In genomic region chr3:68904578-68904977, GRCh38 we compare ENCODE assay signal across 30 cellular contexts. TPM values are rescaled to one million over a fixed set of nuclear protein-coding genes. Genes with fewer than 3 reads are reported as not detected.
DNase-seq lines count a peak whose midpoint lies in the region; ATAC-seq and TF ChIP-seq lines count a peak whose summit lies in the region.
"Had no signal": no experiment of that assay in that cellular context is flagged by ENCODE, and none has a peak within 500 bp of the region (broad histone marks: within the 10 kb centered on the region; RNA-seq: fewer than 3 reads in every experiment).

No MANE protein-coding gene starts in this region.

- CTCF ChIA-PET in IMR-90 (lab: Yijun Ruan, JAX): interaction anchor here (0.6 to 1.0 kb wide), 3 partner anchors 11 to 1814 kb away, joined by 3 to 4 read pairs (median 3); no protein-coding TSS in a partner anchor

- H3K56ac ChIP-seq in H9 (ENCODE audit: insufficient read length, low read depth, low read length): peak overlapping the region; percentile 40
- no peak overlapping the region for H3K56ac ChIP-seq in IMR-90 (ENCODE audit: extremely low read depth, insufficient read depth, low read length)
- no peak overlapping the region for H3K56ac ChIP-seq in mesendoderm (ENCODE audit: low read length)

- dilution Hi-C loops in IMR-90 (cut with HindIII; ENCODE audit: low sequenced_read_pairs, unreplicated experiment): no loop called here

- H3K4me2 ChIP-seq in H9 (ENCODE audit: insufficient read depth, insufficient read length, low read length): no peak overlapping the region
- no peak overlapping the region for H3K4me2 ChIP-seq in IMR-90 (ENCODE audit: low read depth, low read length)
- H3K4me2 ChIP-seq in mesendoderm (ENCODE audit: low read length): no peak overlapping the region
- H3K4me2 ChIP-seq: BLaER1 had no signal

- TF ChIP-seq POLR2A in IMR-90 (IDR thresholded peaks at IDR 0.05; ENCODE audit: low read depth, low read length): no peak

- H2AK5ac ChIP-seq in H9 (ENCODE audit: insufficient read length, low read length): no peak overlapping the region
- H2AK5ac ChIP-seq in IMR-90 (ENCODE audit: low read depth, low read length): no peak overlapping the region
- H2AK5ac ChIP-seq in mesendoderm (ENCODE audit: low read length): no peak overlapping the region

- H2BK12ac ChIP-seq in H9 (ENCODE audit: insufficient read length, low read depth, low read length): no peak overlapping the region

- H2BK20ac ChIP-seq in H9 (ENCODE audit: low read depth, low read length, poor library complexity, severe bottlenecking) (no peak overlapping the region), IMR-90 (ENCODE audit: low read depth, low read length) (no peak overlapping the region)

- H3K27me3 Mint-ChIP-seq in H9 (ENCODE audit: low read depth) (no peaks in the 10 kb centered on the region), mesothelial cell of epicardium (ENCODE audit: low read depth) (peaks cover 77% of the 10 kb centered on the region)

- H3K18ac ChIP-seq in H9 (ENCODE audit: insufficient read length, low read depth, low read length) (no peak overlapping the region), IMR-90 (ENCODE audit: low read depth, low read length) (no peak overlapping the region), mesendoderm (ENCODE audit: low read length) (no peak overlapping the region)

- no peak overlapping the region for H4K5ac ChIP-seq in H9 (ENCODE audit: insufficient read length, low read depth, low read length)
- H4K5ac ChIP-seq in IMR-90 (ENCODE audit: low read depth, low read length): no peak overlapping the region
- H4K5ac ChIP-seq in mesendoderm (ENCODE audit: low read length): no peak overlapping the region

- no peak overlapping the region for H2BK120ac ChIP-seq in H9 (ENCODE audit: low read depth, low read length, poor library complexity, severe bottlenecking)
- no peak overlapping the region for H2BK120ac ChIP-seq in IMR-90 (ENCODE audit: low read depth, low read length)
- H2BK120ac ChIP-seq in mesendoderm (ENCODE audit: low read depth, low read length): no peak overlapping the region

- peaks cover 84% of the 10 kb centered on the region for H3K4me1 ChIP-seq in cardiac muscle cell (ENCODE audit: low read depth)
- H3K4me1 ChIP-seq in heart right ventricle: no peaks in the 10 kb centered on the region
- no peaks in the 10 kb centered on the region for H3K4me1 ChIP-seq in H9 (ENCODE audit: insufficient read depth, low read length)
- H3K4me1 ChIP-seq in IMR-90 (ENCODE audit: control insufficient read depth, insufficient read depth, low read length): no peaks in the 10 kb centered on the region
- H3K4me1 ChIP-seq in mesendoderm (ENCODE audit: control insufficient read depth, low read depth, low read length): no peaks in the 10 kb centered on the region
- H3K4me1 ChIP-seq: BE2C, BLaER1 had no signal

- H3K27ac Mint-ChIP-seq in H9 (no peak overlapping the region; a peak in 1 of 7 replicates), mesothelial cell of epicardium (no peak overlapping the region)
- H3K27ac Mint-ChIP-seq: CD4-positive, alpha-beta memory T cell; CD4-positive, CD25-positive, alpha-beta regulatory T cell; CD8-positive, alpha-beta memory T cell had no signal

- peak overlapping the region; percentile 90 for H3K27ac ChIP-seq in cardiac muscle cell
- no peak overlapping the region for H3K27ac ChIP-seq in heart right ventricle
- H3K27ac ChIP-seq in H9 (ENCODE audit: insufficient read length, low read depth, low read length): no peak overlapping the region
- no peak overlapping the region for H3K27ac ChIP-seq in IMR-90 (ENCODE audit: insufficient read depth, low read length)
- no peak overlapping the region for H3K27ac ChIP-seq in mesendoderm (ENCODE audit: low read depth, low read length)
- H3K27ac ChIP-seq: BLaER1 had no signal

- no peaks in the 10 kb centered on the region for H3K79me1 ChIP-seq in H9 (ENCODE audit: insufficient read depth, low read depth, low read length, poor library complexity, severe bottlenecking)
- H3K79me1 ChIP-seq in IMR-90 (ENCODE audit: low read depth in 1 of 2, low read length in 2 of 2): no peaks in the 10 kb centered on the region
- no peaks in the 10 kb centered on the region for H3K79me1 ChIP-seq in mesendoderm (ENCODE audit: low read length)

- no peaks in the 10 kb centered on the region for H3K79me2 ChIP-seq in H9 (ENCODE audit: insufficient read depth, low read length)
- H3K79me2 ChIP-seq in mesendoderm (ENCODE audit: control insufficient read depth, insufficient read depth, low read length): no peaks in the 10 kb centered on the region

- DNase-seq in cardiac muscle cell (ENCODE audit: low read depth in 1 of 2, low spot score in 1 of 2) (no peak), heart right ventricle (no peak), H9 (no peak), IMR-90 (no peak), mesendoderm (peak; percentile 10), mesothelial cell of epicardium (ENCODE audit: low spot score in 2 of 2, unreplicated experiment in 2 of 2) (no peak), T-helper 1 cell (no peak)
- DNase-seq: 8988T; ACHN; BE2C; C1 segment of cervical spinal cord; CD4-positive, alpha-beta memory T cell; CD4-positive, CD25-positive, alpha-beta regulatory T cell; CD8-positive, alpha-beta memory T cell; COR-L47; DMS 273 treated with DMSO at 0.1 percent for 48 hours; DMS153; DMS53; DMS79; DND-41; EL; GDM1 had no signal

- H4K91ac ChIP-seq in H9 (ENCODE audit: insufficient read length, low read depth, low read length) (no peak overlapping the region), IMR-90 (ENCODE audit: insufficient read depth, low read depth, low read length) (no peak overlapping the region)

- H3K23ac ChIP-seq in H9 (ENCODE audit: insufficient read length, low read depth, low read length) (no peak overlapping the region), IMR-90 (ENCODE audit: low read depth, low read length) (no peak overlapping the region), mesendoderm (ENCODE audit: low read length) (no peak overlapping the region)

- TF ChIP-seq RAD21 in IMR-90 (IDR thresholded peaks at IDR 0.05; ENCODE audit: low read length): no peak

- intact Hi-C loops in heart right ventricle (cut with DNase I) (no loop called here), IMR-90 (cut with micrococcal nuclease) (no loop called here)

- H3K14ac ChIP-seq in H9 (ENCODE audit: insufficient read depth, low read length): no peak overlapping the region
- no peak overlapping the region for H3K14ac ChIP-seq in IMR-90 (replicated peaks; ENCODE audit: low read depth, low read length)

- no peaks in the 10 kb centered on the region for H3K9me3 ChIP-seq in cardiac muscle cell (ENCODE audit: low read depth)
- H3K9me3 ChIP-seq in heart right ventricle: no peaks in the 10 kb centered on the region
- H3K9me3 ChIP-seq in H9 (ENCODE audit: control insufficient read depth, low read depth, low read length): no peaks in the 10 kb centered on the region
- H3K9me3 ChIP-seq in IMR-90 (ENCODE audit: control insufficient read depth, insufficient read depth, low read length): no peaks in the 10 kb centered on the region
- H3K9me3 ChIP-seq: BE2C, BLaER1 had no signal

- TF ChIP-seq CTCF in cardiac muscle cell (IDR thresholded peaks at IDR 0.05; ENCODE audit: low read depth, low read length) (no peak), heart right ventricle (IDR thresholded peaks at IDR 0.05) (no peak), H9 (conservative IDR thresholded peaks at IDR 0.05) (no peak), IMR-90 (conservative IDR thresholded peaks at IDR 0.05; ENCODE audit: low read depth, low read length) (no peak), mesothelial cell of epicardium (IDR thresholded peaks at IDR 0.05; ENCODE audit: unreplicated experiment) (no peak)

- H3K4me3 Mint-ChIP-seq in H9 (no peak overlapping the region), mesothelial cell of epicardium (no peak overlapping the region)
- H3K4me3 Mint-ChIP-seq: CD14-positive monocyte; CD4-positive, alpha-beta memory T cell; CD4-positive, CD25-positive, alpha-beta regulatory T cell; CD8-positive, alpha-beta memory T cell had no signal

- H3K9ac ChIP-seq in H9 (ENCODE audit: extremely low read depth, insufficient read length, low read length) (no peak overlapping the region), IMR-90 (ENCODE audit: low read depth, low read length) (no peak overlapping the region), mesendoderm (ENCODE audit: low read length) (no peak overlapping the region)
- H3K9ac ChIP-seq: BLaER1 had no signal

- H3T11ph ChIP-seq in H9 (ENCODE audit: low read length): no peak overlapping the region

- no peak overlapping the region for H3K4ac ChIP-seq in H9 (ENCODE audit: low read depth, low read length)
- H3K4ac ChIP-seq in IMR-90 (ENCODE audit: low read depth, low read length): no peak overlapping the region
- H3K4ac ChIP-seq in mesendoderm (ENCODE audit: low read depth, low read length): no peak overlapping the region

- H3K4me3 ChIP-seq in cardiac muscle cell (no peak overlapping the region), heart right ventricle (no peak overlapping the region), IMR-90 (ENCODE audit: insufficient read depth, low read depth, low read length) (no peak overlapping the region), mesendoderm (ENCODE audit: low read length) (no peak overlapping the region)
- H3K4me3 ChIP-seq: BLaER1, GM12878 had no signal

- H2BK5ac ChIP-seq in H9 (ENCODE audit: insufficient read length, low read length): no peak overlapping the region
- H2BK5ac ChIP-seq in IMR-90 (ENCODE audit: low read depth, low read length, poor library complexity, severe bottlenecking): no peak overlapping the region
- no peak overlapping the region for H2BK5ac ChIP-seq in mesendoderm (ENCODE audit: low read length)

- peaks cover 4 to 8% of the 10 kb centered on the region in 2 experiments for H3K4me1 Mint-ChIP-seq in H9
- no peaks in the 10 kb centered on the region for H3K4me1 Mint-ChIP-seq in mesothelial cell of epicardium
- H3K4me1 Mint-ChIP-seq: CD14-positive monocyte; CD4-positive, alpha-beta memory T cell; CD4-positive, CD25-positive, alpha-beta regulatory T cell; CD8-positive, alpha-beta memory T cell had no signal

- H4K20me1 ChIP-seq in H9 (ENCODE audit: control insufficient read depth, insufficient read depth, insufficient read length): no peaks in the 10 kb centered on the region
- no peaks in the 10 kb centered on the region for H4K20me1 ChIP-seq in IMR-90 (ENCODE audit: insufficient read depth, low read length)
- H4K20me1 ChIP-seq: BLaER1 had no signal

- H3K9me1 ChIP-seq in IMR-90 (ENCODE audit: insufficient read depth, low read length): no peaks in the 10 kb centered on the region

- H2AFZ ChIP-seq in H9 (ENCODE audit: low read length) (no peak overlapping the region), IMR-90 (replicated peaks; ENCODE audit: low read length, poor library complexity) (no peak overlapping the region)

- POLR2A ChIA-PET in IMR-90 (lab: Charles Lee; ENCODE audit: unreplicated experiment): interaction anchor here (0.6 kb wide), 1 partner anchor 1937 kb away, joined by 3 read pairs; no protein-coding TSS in a partner anchor

- no peak overlapping the region for H2AK9ac ChIP-seq in IMR-90 (replicated peaks; ENCODE audit: low read depth, low read length, poor library complexity)

- no peak overlapping the region for H4K8ac ChIP-seq in H9 (replicated peaks; ENCODE audit: insufficient read length, low read depth, low read length)
- no peak overlapping the region for H4K8ac ChIP-seq in IMR-90 (ENCODE audit: low read depth in 2 of 2, low read length in 2 of 2)
- no peak overlapping the region for H4K8ac ChIP-seq in mesendoderm (ENCODE audit: low read depth, low read length)

- no peaks in the 10 kb centered on the region for H3K36me3 ChIP-seq in cardiac muscle cell
- no peaks in the 10 kb centered on the region for H3K36me3 ChIP-seq in heart right ventricle
- H3K36me3 ChIP-seq in IMR-90 (ENCODE audit: control insufficient read depth, insufficient read depth, low read length): no peaks in the 10 kb centered on the region
- no peaks in the 10 kb centered on the region for H3K36me3 ChIP-seq in mesendoderm (ENCODE audit: control insufficient read depth, insufficient read depth, low read length)
- H3K36me3 ChIP-seq: BE2C, BLaER1 had no signal

- no TSS peak for BruUV-seq in IMR-90 (replicated peaks; lab: Mats Ljungman, UMichigan)

- no peaks in the 10 kb centered on the region for H3K23me2 ChIP-seq in H9 (ENCODE audit: insufficient read length, low read depth, low read length, poor library complexity, severe bottlenecking)

- H3K36me3 Mint-ChIP-seq in H9 (ENCODE audit: insufficient read depth in 1 of 3, low read depth in 3 of 3): no peaks in the 10 kb centered on the region
- no peaks in the 10 kb centered on the region for H3K36me3 Mint-ChIP-seq in mesothelial cell of epicardium
- H3K36me3 Mint-ChIP-seq: CD14-positive monocyte; CD4-positive, alpha-beta memory T cell; CD4-positive, CD25-positive, alpha-beta regulatory T cell; CD8-positive, alpha-beta memory T cell had no signal

- H2BK15ac ChIP-seq in H9 (ENCODE audit: low read depth, low read length) (no peak overlapping the region), IMR-90 (ENCODE audit: low read depth, low read length) (no peak overlapping the region), mesendoderm (replicated peaks; ENCODE audit: low read depth) (no peak overlapping the region)

- H3K9me3 Mint-ChIP-seq in H9 (no peaks in the 10 kb centered on the region), mesothelial cell of epicardium (no peaks in the 10 kb centered on the region)
- H3K9me3 Mint-ChIP-seq: CD14-positive monocyte; CD4-positive, alpha-beta memory T cell; CD4-positive, CD25-positive, alpha-beta regulatory T cell; CD8-positive, alpha-beta memory T cell had no signal

- ATAC-seq in heart right ventricle: no peak
- ATAC-seq in IMR-90 (ENCODE audit: low read depth): no peak
- no peak for ATAC-seq in HG02852 (IDR thresholded peaks at IDR 0.05; ENCODE audit: unreplicated experiment)
- ATAC-seq: GM12878 had no signal

- H3K27me3 ChIP-seq in cardiac muscle cell: no peaks in the 10 kb centered on the region
- H3K27me3 ChIP-seq in heart right ventricle: peaks cover 0 to 81% (median 69%) of the 10 kb centered on the region in 7 donors
- no peaks in the 10 kb centered on the region for H3K27me3 ChIP-seq in H9 (ENCODE audit: insufficient read depth, low read length)
- H3K27me3 ChIP-seq in IMR-90 (ENCODE audit: control insufficient read depth, insufficient read depth, low read length): no peaks in the 10 kb centered on the region
- no peaks in the 10 kb centered on the region for H3K27me3 ChIP-seq in mesendoderm (ENCODE audit: insufficient read depth, low read length, poor library complexity)
- H3K27me3 ChIP-seq: BLaER1 had no signal

- in situ Hi-C loops in IMR-90 (cut with MboI; ENCODE audit: low sequenced_read_pairs): no loop called here

- WGBS in heart right ventricle, 2 donors: 49 to 60% methylated on average over 2 of the region's 2 CpGs
- WGBS in H9 (ENCODE audit: extremely low coverage, insufficient read length, low lambda C conversion rate): no CpG with 5 or more reads among the region's 2 CpGs
- no CpG with 5 or more reads among the region's 2 CpGs for WGBS in IMR-90 (ENCODE audit: extremely low coverage in 2 of 2, insufficient read length in 1 of 2), 2 experiments
- WGBS in mesendoderm (ENCODE audit: extremely low coverage, insufficient coverage, low lambda C conversion rate): no CpG with 5 or more reads among the region's 2 CpGs

RNA-seq across cellular contexts. Expression of gene TAFA4, which starts 27.8 kb away (rescaled TPM):
- total RNA-seq in cardiac muscle cell (120 and 173 TPM in 2 replicates), heart right ventricle (not detected), H9 (2021) (2.3 and 3.0 TPM in 2 replicates), IMR-90 (2012; rRNA removed) (under 0.01 TPM in 1 of 2 replicates, not detected in the other), mesothelial cell of epicardium (0.09 TPM in 1 of 3 replicates, not detected in the others)
- polyA plus RNA-seq in cardiac muscle cell (96.9 and 194 TPM in 2 replicates), heart right ventricle (not detected), IMR-90 (2012; rRNA removed) (not detected in 2 replicates)
- polyA plus RNA-seq in IMR-90 (2012; cell fraction: cytosol; rRNA removed): 0.03 TPM in 1 of 2 replicates, not detected in the other
- polyA plus RNA-seq in IMR-90 (2012; cell fraction: nucleus; rRNA removed; ENCODE audit: low replicate concordance): not detected in 2 replicates
- polyA plus RNA-seq in mesendoderm (2013, experiment 1 of 2): 2.0 TPM
- 2.2 TPM for polyA plus RNA-seq in mesendoderm (2013, experiment 2 of 2)
- total RNA-seq: A673; CD4-positive, alpha-beta memory T cell; CD4-positive, CD25-positive, alpha-beta regulatory T cell; CD8-positive, alpha-beta memory T cell; Daoy; G401; GM12878 had no signal
- polyA plus RNA-seq: AG04450; CD14-positive monocyte; CD4-positive, alpha-beta memory T cell; CD4-positive, CD25-positive, alpha-beta regulatory T cell; CD8-positive, alpha-beta memory T cell; GM12878 had no signal

Comparison
In these comparisons a context has a peak if more than half of its experiments do, and no peak if none do; other contexts are left out.
1. RNA of gene TAFA4, which starts 27.8 kb away (total RNA-seq): 120 to 173 TPM in cardiac muscle cell; 2.3 to 3.0 TPM in H9, 0.09 TPM in mesothelial cell of epicardium, not detected in heart right ventricle and under 0.01 TPM in IMR-90; every median in the first group is over 10 times any median in the second.